In the genomic region with DNA sequence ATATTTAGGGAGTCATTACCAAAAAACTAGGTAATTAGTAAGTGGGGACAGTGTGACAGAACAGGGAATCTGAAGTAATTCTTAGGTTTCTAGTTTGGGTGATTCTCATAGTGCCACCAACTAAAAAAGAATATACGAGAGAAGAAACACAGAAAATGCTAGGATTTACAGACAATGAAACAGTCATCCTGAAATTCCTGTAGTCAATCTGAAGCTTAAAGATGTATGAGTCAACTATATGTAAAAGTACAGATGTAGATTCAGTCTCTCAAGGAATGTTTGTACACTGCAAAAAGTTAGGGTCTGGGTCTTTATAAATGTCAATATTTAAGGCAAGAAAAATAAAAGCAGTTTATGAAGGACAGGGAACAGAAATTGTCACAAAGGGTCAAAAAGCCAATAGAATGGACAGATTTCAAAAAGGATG, we compare ENCODE assay signal across 14 cellular contexts.
DNase-seq lines count a peak whose midpoint lies in the region; ATAC-seq and TF ChIP-seq lines count a peak whose summit lies in the region.
"Had no signal": no experiment of that assay in that cellular context is flagged by ENCODE, and none has a peak within 500 bp of the region (broad histone marks: within the 10 kb centered on the region; RNA-seq: fewer than 3 reads in every experiment).

No MANE protein-coding gene starts in this region.

- H3K27ac Mint-ChIP-seq in nephron, result peak overlapping the region; percentile 49 to 89 (median 81)
- no peak overlapping the region for H3K27ac Mint-ChIP-seq in progenitor cell of endocrine pancreas

- ATAC-seq in GM18511 (IDR thresholded peaks at IDR 0.05; ENCODE audit: unreplicated experiment) (peak; percentile 9), GM21825 (IDR thresholded peaks at IDR 0.05; ENCODE audit: unreplicated experiment) (peak; percentile 11), GM18498 (IDR thresholded peaks at IDR 0.05; ENCODE audit: unreplicated experiment) (no peak), GM18873 (IDR thresholded peaks at IDR 0.05; ENCODE audit: low FRiP score, unreplicated experiment) (no peak)

- H3K9me3 Mint-ChIP-seq in nephron, result no peaks in the 10 kb centered on the region
- H3K9me3 Mint-ChIP-seq in progenitor cell of endocrine pancreas (ENCODE audit: low read depth), result peaks cover 15% of the 10 kb centered on the region

- no peak overlapping the region for H3K9ac ChIP-seq in adipocyte (ENCODE audit: low read length)

- H3K9me3 ChIP-seq in adipocyte (ENCODE audit: control insufficient read depth, low read length), result no peaks in the 10 kb centered on the region
- H3K9me3 ChIP-seq: ovary had no signal

- no peak overlapping the region for H3K4me3 ChIP-seq in adipocyte (ENCODE audit: low read length)
- H3K4me3 ChIP-seq: ovary had no signal

- peaks cover 44% of the 10 kb centered on the region for H3K36me3 ChIP-seq in adipocyte (ENCODE audit: control insufficient read depth, insufficient read depth, low read length, severe bottlenecking)
- H3K36me3 ChIP-seq: ovary had no signal

- DNase-seq in adipocyte (ENCODE audit: low read depth) (peak; percentile 3), progenitor cell of endocrine pancreas (ENCODE audit: low spot score, unreplicated experiment) (no peak)
- DNase-seq: activated CD4-positive, alpha-beta T cell treated with anti-CD3 and anti-CD28 coated beads for 1 hour; activated effector memory CD4-positive, alpha-beta T cell treated with anti-CD3 and anti-CD28 coated beads, Interleukin-2, amount 50 U/mL, for 16 hours; DND-41; effector memory CD4-positive, alpha-beta T cell; foreskin fibroblast; ovary; Right ventricle myocardium superior had no signal

- no peaks in the 10 kb centered on the region for H3K4me1 Mint-ChIP-seq in nephron
- H3K4me1 Mint-ChIP-seq in progenitor cell of endocrine pancreas (ENCODE audit: low read depth), result no peaks in the 10 kb centered on the region

- no peaks in the 10 kb centered on the region for H3K27me3 ChIP-seq in adipocyte (replicated peaks; ENCODE audit: control insufficient read depth, insufficient read depth, low read length)
- H3K27me3 ChIP-seq: ovary had no signal

- H3K4me3 Mint-ChIP-seq in nephron (no peak overlapping the region), progenitor cell of endocrine pancreas (ENCODE audit: low read depth) (no peak overlapping the region)

- TF ChIP-seq CTCF in nephron (IDR thresholded peaks at IDR 0.05; ENCODE audit: unreplicated experiment in 3 of 3) (no peak), progenitor cell of endocrine pancreas (IDR thresholded peaks at IDR 0.05; ENCODE audit: unreplicated experiment) (no peak)

- peaks cover 53% of the 10 kb centered on the region for H3K36me3 Mint-ChIP-seq in nephron (ENCODE audit: low read depth)
- H3K36me3 Mint-ChIP-seq in progenitor cell of endocrine pancreas (ENCODE audit: insufficient read depth), result peaks cover 29% of the 10 kb centered on the region

- H3K27me3 Mint-ChIP-seq in nephron (ENCODE audit: low read depth) (no peaks in the 10 kb centered on the region), progenitor cell of endocrine pancreas (no peaks in the 10 kb centered on the region)

- H3K4me1 ChIP-seq in adipocyte (ENCODE audit: control insufficient read depth, insufficient read depth, low read length), result no peaks in the 10 kb centered on the region

Comparison
In these comparisons a context has a peak if more than half of its experiments do, and no peak if none do; other contexts are left out.
1. ATAC-seq: peak in GM18511 (single experiment) and GM21825 (single experiment); none in GM18498 (single experiment) and GM18873 (single experiment).